11 cellular contexts compared by ENCODE assay signal in genomic region chr2:54602736-54603322, GRCh38.
DNase-seq lines count a peak whose midpoint lies in the region; ATAC-seq, FAIRE-seq and TF ChIP-seq lines count a peak whose summit lies in the region.
"Had no signal": no experiment of that assay in that cellular context is flagged by ENCODE, and none has a peak within 500 bp of the region (broad histone marks: within the 10 kb centered on the region; RNA-seq: fewer than 3 reads in every experiment).

No MANE protein-coding gene starts in this region.

- CTCF ChIA-PET in GM12878 (lab: Yijun Ruan, JAX): interaction anchor here (0.6 to 2.2 kb wide), 5 partner anchors 18 to 312 kb away, joined by 3 to 7 read pairs (median 4); no protein-coding TSS in a partner anchor

- H3K36me3 ChIP-seq in GM12878 (ENCODE audit: control insufficient read depth in 2 of 2, insufficient read depth in 2 of 2, low read length in 1 of 2) (peaks cover 19 to 29% of the 10 kb centered on the region in 2 experiments), lung (ENCODE audit: control insufficient read depth in 2 of 2, insufficient read depth in 2 of 2, low read length in 2 of 2) (peaks cover 0 to 8% of the 10 kb centered on the region in 2 donors), testis (ENCODE audit: low read depth, missing control alignments) (no peaks in the 10 kb centered on the region)

- H3K9ac ChIP-seq in GM12878 (ENCODE audit: control insufficient read depth, insufficient read depth, low read length): no peak overlapping the region

- H3K79me2 ChIP-seq in GM12878 (ENCODE audit: control insufficient read depth, insufficient read depth, low read length): peaks cover 96% of the 10 kb centered on the region

- peak overlapping the region; percentile 2; the same call in 1 of the 2 replicates for H3K27ac ChIP-seq in GM12878 (ENCODE audit: control insufficient read depth, insufficient read depth)
- H3K27ac ChIP-seq in lung (ENCODE audit: low read depth in 1 of 2, low read length in 1 of 2): peak overlapping the region; percentile 48 to 81
- H3K27ac ChIP-seq in testis: peak overlapping the region; percentile 12 to 67
- H3K27ac ChIP-seq: 22Rv1 had no signal

- RAD21 ChIA-PET in GM12878 (lab: Charles Lee; ENCODE audit: unreplicated experiment): interaction anchor here (0.9 to 2.6 kb wide), 4 partner anchors 21 to 79 kb away, joined by 3 to 7 read pairs (median 4); no protein-coding TSS in a partner anchor

- TF ChIP-seq CTCF in GM12878 (IDR thresholded peaks at IDR 0.05 in 2 of 3, conservative IDR thresholded peaks at IDR 0.05 in 1 of 3; ENCODE audit: control insufficient read depth in 2 of 3, extremely low read depth in 1 of 3, insufficient read depth in 1 of 3, low read depth in 3 of 3, low read length in 3 of 3) (no peak), lung (IDR thresholded peaks at IDR 0.05; ENCODE audit: control extremely low read depth, extremely low read depth) (no peak), testis (IDR thresholded peaks at IDR 0.05) (no peak)

- H3K9me3 Mint-ChIP-seq in T-helper 1 cell treated with Interleukin-12 subunit alpha and Interleukin-12 subunit beta and Interleukin-4 antibody, amounts not matched to agents 30 μg/mL and 1 μg/mL, for 36 hours: no peaks in the 10 kb centered on the region

- H3K4me3 Mint-ChIP-seq in T-helper 1 cell treated with Interleukin-12 subunit alpha and Interleukin-12 subunit beta and Interleukin-4 antibody, amounts not matched to agents 30 μg/mL and 1 μg/mL, for 36 hours: peak overlapping the region; percentile 1

- SMC1A ChIA-PET in GM12878 (lab: Charles Lee; ENCODE audit: uncharacterized antibody, unreplicated experiment): interaction anchor here (0.6 to 8.4 kb wide), 15 partner anchors 8 to 265 kb away, joined by 3 to 54 read pairs (median 5); no protein-coding TSS in a partner anchor

- DNase-seq in T-helper 1 cell: no peak
- DNase-seq in GM12878 (ENCODE audit: low read depth, low spot score): no peak
- DNase-seq in lung (ENCODE audit: low spot score): no peak
- no peak for DNase-seq in testis
- DNase-seq: NCI-H2227 treated with DMSO at 0.1 percent for 48 hours had no signal

- ATAC-seq in GM12878 (peak; percentile 43), lung (ENCODE audit: insufficient read depth, low FRiP score) (no peak), GM19035 (IDR thresholded peaks at IDR 0.05; ENCODE audit: unreplicated experiment) (no peak), GM18909 (IDR thresholded peaks at IDR 0.05; ENCODE audit: poor library complexity, unreplicated experiment) (no peak), GM21619 (IDR thresholded peaks at IDR 0.05; ENCODE audit: unreplicated experiment) (no peak)
- ATAC-seq: SK-N-SH treated with all-trans-retinoic acid at 6 μM for 48 hours had no signal

- H3K27ac Mint-ChIP-seq in T-helper 1 cell treated with Interleukin-12 subunit alpha and Interleukin-12 subunit beta and Interleukin-4 antibody, amounts not matched to agents 30 μg/mL and 1 μg/mL, for 36 hours: peak overlapping the region; percentile 62

- BruUV-seq in GM12878 (replicated peaks; lab: Mats Ljungman, UMichigan): no TSS peak

- H4K20me1 ChIP-seq in GM12878 (ENCODE audit: control insufficient read depth, insufficient read depth): no peaks in the 10 kb centered on the region; the same call in 1 of the 2 replicates

- TF ChIP-seq POLR2A in GM12878 (IDR thresholded peaks at IDR 0.05; ENCODE audit: low read depth, low read length) (no peak), testis (IDR thresholded peaks at IDR 0.05) (no peak)

- WGBS in GM12878 (ENCODE audit: insufficient coverage, insufficient replicate concordance, low lambda C conversion rate, missing lambda C conversion rate): 76% methylated on average over 5 of the region's 5 CpGs
- WGBS in lung, 2 donors: 39 to 58% methylated on average over 5 of the region's 5 CpGs
- 54 to 58% methylated on average over 5 of the region's 5 CpGs for WGBS in testis, 2 donors

- H2AFZ ChIP-seq in GM12878 (ENCODE audit: control insufficient read depth, low read depth, low read length): no peak overlapping the region

- in situ Hi-C loops in GM12878 (cut with MboI): no loop called here

- peaks cover 26% of the 10 kb centered on the region for H3K4me1 ChIP-seq in GM12878 (ENCODE audit: control insufficient read depth, insufficient read depth, low read length)
- peaks cover 32 to 83% of the 10 kb centered on the region in 2 donors for H3K4me1 ChIP-seq in lung (ENCODE audit: control insufficient read depth in 2 of 2, insufficient read depth in 2 of 2, low read length in 2 of 2)
- H3K4me1 ChIP-seq in testis: peaks cover 74% of the 10 kb centered on the region

- intact Hi-C loops in GM12878 (cut with micrococcal nuclease; ENCODE audit: unreplicated experiment): no loop called here
- intact Hi-C loops in testis (cut with DNase I; ENCODE audit: low total_unique reads): no loop called here

- H3K36me3 Mint-ChIP-seq in T-helper 1 cell treated with Interleukin-12 subunit alpha and Interleukin-12 subunit beta and Interleukin-4 antibody, amounts not matched to agents 30 μg/mL and 1 μg/mL, for 36 hours (ENCODE audit: low read depth): peaks cover 38% of the 10 kb centered on the region

- H3K27me3 ChIP-seq in GM12878 (replicated peaks in 1 of 2; ENCODE audit: control insufficient read depth in 2 of 2, insufficient read depth in 2 of 2, low read length in 1 of 2): no peaks in the 10 kb centered on the region
- H3K27me3 ChIP-seq in lung (ENCODE audit: control insufficient read depth, insufficient read depth): no peaks in the 10 kb centered on the region
- H3K27me3 ChIP-seq in testis: no peaks in the 10 kb centered on the region

- H3K4me1 Mint-ChIP-seq in T-helper 1 cell treated with Interleukin-12 subunit alpha and Interleukin-12 subunit beta and Interleukin-4 antibody, amounts not matched to agents 30 μg/mL and 1 μg/mL, for 36 hours (ENCODE audit: low read depth): peaks cover 88% of the 10 kb centered on the region

- no peak for TF ChIP-seq RAD21 in GM12878 (IDR thresholded peaks at IDR 0.05; ENCODE audit: insufficient read depth, low read depth, low read length)

- H3K27me3 Mint-ChIP-seq in T-helper 1 cell treated with Interleukin-12 subunit alpha and Interleukin-12 subunit beta and Interleukin-4 antibody, amounts not matched to agents 30 μg/mL and 1 μg/mL, for 36 hours (ENCODE audit: low read depth): no peaks in the 10 kb centered on the region

- no peaks in the 10 kb centered on the region for H3K9me3 ChIP-seq in GM12878 (replicated peaks; ENCODE audit: control insufficient read depth, insufficient read depth, low read length)
- H3K9me3 ChIP-seq in lung (ENCODE audit: control insufficient read depth in 2 of 2, insufficient read depth in 1 of 2, low read length in 1 of 2): no peaks in the 10 kb centered on the region
- H3K9me3 ChIP-seq in testis: no peaks in the 10 kb centered on the region

- H3K4me3 ChIP-seq in GM12878 (no peak overlapping the region), lung (no peak overlapping the region), testis (no peak overlapping the region)

- no peak for TF ChIP-seq EP300 in GM12878 (IDR thresholded peaks at IDR 0.05; ENCODE audit: borderline replicate concordance in 1 of 2, control insufficient read depth in 1 of 2, low read depth in 2 of 2, low read length in 2 of 2)

- no peak for FAIRE-seq in GM12878 (lab: Jason Lieb, UNC)

- POLR2A ChIA-PET in GM12878 (lab: Charles Lee): interaction anchor here (1.0 to 2.3 kb wide), 6 partner anchors 14 to 44 kb away, joined by 3 to 15 read pairs (median 4); no protein-coding TSS in a partner anchor

- H3K4me2 ChIP-seq in GM12878 (ENCODE audit: control insufficient read depth, insufficient read depth): peak overlapping the region; percentile 21

TF ChIP-seq in GM12878, 131 proteins besides CTCF, POLR2A, EP300 and RAD21 (continues in another document):
- TF ChIP-seq HCFC1 (IDR thresholded peaks at IDR 0.05; ENCODE audit: low read length) (no peak), ETV6 (conservative IDR thresholded peaks at IDR 0.05 in 1 of 2, IDR thresholded peaks at IDR 0.05 in 1 of 2; ENCODE audit: borderline replicate concordance in 1 of 2, low read depth in 1 of 2) (no peak), RAD51 (IDR thresholded peaks at IDR 0.05) (no peak), BMI1 (IDR thresholded peaks at IDR 0.05; ENCODE audit: borderline replicate concordance) (no peak), TBL1XR1 (IDR thresholded peaks at IDR 0.05; ENCODE audit: low read depth, low read length) (no peak), BACH1 (IDR thresholded peaks at IDR 0.05; ENCODE audit: borderline replicate concordance) (no peak), MTA2 (IDR thresholded peaks at IDR 0.05; ENCODE audit: low read depth) (no peak), SUZ12 (IDR thresholded peaks at IDR 0.05; ENCODE audit: unreplicated experiment) (no peak), NFYA (IDR thresholded peaks at IDR 0.05; ENCODE audit: borderline replicate concordance, low read depth, low read length) (no peak), PAX8 (IDR thresholded peaks at IDR 0.05) (no peak), YY1 (IDR thresholded peaks at IDR 0.05; ENCODE audit: low read depth, low read length) (no peak), FOXM1 (IDR thresholded peaks at IDR 0.05; ENCODE audit: low read depth, low read length) (no peak), HDGF (IDR thresholded peaks at IDR 0.05) (no peak), TCF3 (IDR thresholded peaks at IDR 0.05; ENCODE audit: borderline replicate concordance, insufficient read depth, low read depth, low read length) (no peak), SRF (IDR thresholded peaks at IDR 0.05; ENCODE audit: low read depth in 2 of 2, low read length in 2 of 2) (no peak)

Comparison
In these comparisons a context has a peak if more than half of its experiments do, and no peak if none do; other contexts are left out.
1. H3K27ac ChIP-seq: peak in every context shown above with its lines; median percentile 64 in lung; 40 in testis; 2 in GM12878.